14 cellular contexts compared by ENCODE assay signal in genomic region chr7:47225387-47226170, GRCh38.
DNase-seq lines count a peak whose midpoint lies in the region; ATAC-seq, FAIRE-seq and TF ChIP-seq lines count a peak whose summit lies in the region.
"Had no signal": no experiment of that assay in that cellular context is flagged by ENCODE, and none has a peak within 500 bp of the region (broad histone marks: within the 10 kb centered on the region; RNA-seq: fewer than 3 reads in every experiment).

No MANE protein-coding gene starts in this region.

- no peaks in the 10 kb centered on the region for H3K27me3 ChIP-seq in right lobe of liver
- H3K27me3 ChIP-seq in HepG2 (ENCODE audit: control insufficient read depth in 1 of 2, insufficient read depth in 2 of 2, low read length in 2 of 2), result peaks cover 2 to 9% of the 10 kb centered on the region in 2 experiments; a peak in 1 of 5 replicates
- no peaks in the 10 kb centered on the region for H3K27me3 ChIP-seq in adipocyte (replicated peaks; ENCODE audit: control insufficient read depth, insufficient read depth, low read length)

- H3K4me1 ChIP-seq in right lobe of liver (no peaks in the 10 kb centered on the region), HepG2 (ENCODE audit: insufficient read depth, low read length) (no peaks in the 10 kb centered on the region), adipocyte (ENCODE audit: control insufficient read depth, insufficient read depth, low read length) (peaks cover 8% of the 10 kb centered on the region)

- FAIRE-seq in HepG2 (lab: Jason Lieb, UNC), result no peak

- H3K9ac ChIP-seq in HepG2 (ENCODE audit: insufficient read depth, low read depth, low read length) (no peak overlapping the region), adipocyte (ENCODE audit: low read length) (no peak overlapping the region)

- TF ChIP-seq EP300 in HepG2 (IDR thresholded peaks at IDR 0.05; ENCODE audit: low read depth in 2 of 2, low read length in 2 of 2) (no peak), HepG2 (CRISPR knock-in tag; IDR thresholded peaks at IDR 0.05; ENCODE audit: borderline replicate concordance) (no peak)

- POLR2A ChIA-PET in HepG2 (lab: Yijun Ruan, JAX), result no interaction called here

- H3K4me2 ChIP-seq in HepG2 (ENCODE audit: low read depth, low read length), result no peak overlapping the region

- no peak for TF ChIP-seq RAD21 in HepG2 (CRISPR knock-in tag; IDR thresholded peaks at IDR 0.05)

- intact Hi-C loops in right lobe of liver (cut with DNase I) (no loop called here), HepG2 (cut with micrococcal nuclease; ENCODE audit: unreplicated experiment) (no loop called here), posterior cingulate gyrus (cut with DNase I) (no loop called here), posterior vena cava (cut with DNase I) (loop anchor here in 1 of 2 donors (5.0 kb wide), 1 partner anchor 1868 kb away; no protein-coding TSS in a partner anchor)

- no peak overlapping the region for H2AFZ ChIP-seq in HepG2 (ENCODE audit: low read length)

- CTCF ChIA-PET in HepG2 (lab: Yijun Ruan, JAX; ENCODE audit: low intra/inter-chr PET ratio, low total read pairs), result no interaction called here

- in situ Hi-C loops in HepG2 (cut with HindIII; ENCODE audit: extremely low pct_ligation_motif_present, low pct_unique_long_range_greater_than_20kb), result no loop called here

- H3K27ac ChIP-seq in right lobe of liver, result no peak overlapping the region
- no peak overlapping the region for H3K27ac ChIP-seq in HepG2 (ENCODE audit: extremely low read length, insufficient read depth, low read length)
- H3K27ac ChIP-seq: SK-N-MC had no signal

- H3K4me3 ChIP-seq in right lobe of liver (no peak overlapping the region), HepG2 (replicated peaks in 1 of 3; ENCODE audit: insufficient read depth in 1 of 3, low read depth in 2 of 3, low read length in 3 of 3) (no peak overlapping the region), adipocyte (ENCODE audit: low read length) (no peak overlapping the region)
- H3K4me3 ChIP-seq: SK-N-MC had no signal

- H3K9me3 ChIP-seq in right lobe of liver (no peaks in the 10 kb centered on the region), HepG2 (ENCODE audit: low read length) (no peaks in the 10 kb centered on the region), adipocyte (ENCODE audit: control insufficient read depth, low read length) (no peaks in the 10 kb centered on the region)

- no peaks in the 10 kb centered on the region for H3K79me2 ChIP-seq in HepG2 (ENCODE audit: insufficient read depth, low read length)

- no peaks in the 10 kb centered on the region for H3K36me3 ChIP-seq in right lobe of liver
- no peaks in the 10 kb centered on the region for H3K36me3 ChIP-seq in HepG2 (replicated peaks in 1 of 2; ENCODE audit: control insufficient read depth in 1 of 2, insufficient read depth in 2 of 2, low read length in 2 of 2)
- no peaks in the 10 kb centered on the region for H3K36me3 ChIP-seq in adipocyte (ENCODE audit: control insufficient read depth, insufficient read depth, low read length, severe bottlenecking)

- BruUV-seq in HepG2 (replicated peaks; lab: Mats Ljungman, UMichigan), result no TSS peak

- TF ChIP-seq POLR2A in right lobe of liver (IDR thresholded peaks at IDR 0.05) (no peak), HepG2 (IDR thresholded peaks at IDR 0.05; ENCODE audit: insufficient read depth in 1 of 2, low read depth in 2 of 2, low read length in 2 of 2) (no peak)

- 61% methylated on average over 3 of the region's 3 CpGs for WGBS in right lobe of liver (ENCODE audit: insufficient coverage, low coverage, low lambda C conversion rate, missing lambda C conversion rate)
- 19% methylated on average over 3 of the region's 3 CpGs for WGBS in HepG2 (ENCODE audit: low lambda C conversion rate)

- TF ChIP-seq CTCF in right lobe of liver (IDR thresholded peaks at IDR 0.05) (no peak), HepG2 (CRISPR knock-in tag; IDR thresholded peaks at IDR 0.05) (no peak)

- ATAC-seq in right lobe of liver (peak in 3 of 4 donors; percentile 20 to 45 (median 28)), HepG2 (no peak), HG03139 (IDR thresholded peaks at IDR 0.05; ENCODE audit: unreplicated experiment) (peak; percentile 43)
- ATAC-seq: right cardiac atrium had no signal

- DNase-seq in right lobe of liver (no peak), HepG2 (ENCODE audit: low spot score) (no peak), adipocyte (ENCODE audit: low read depth) (peak; percentile 28), NCI-H1092 treated with DMSO at 0.1 percent for 48 hours (lab: John Stamatoyannopoulos, UW) (no peak), posterior cingulate gyrus (no peak), posterior vena cava (ENCODE audit: low spot score) (no peak), NCI-H1436 treated with DMSO at 0.1 percent for 48 hours (lab: John Stamatoyannopoulos, UW) (no peak)
- DNase-seq: ACHN; activated CD4-positive, alpha-beta T cell treated with anti-CD3 and anti-CD28 coated beads, Interleukin-2, amount 10 ng/mL, durations not matched to agents 7 days and 5 days; activated naive CD4-positive, alpha-beta T cell treated with anti-CD3 and anti-CD28 coated beads for 36 hours; NCI-H526 treated with DMSO at 0.1 percent for 48 hours; right cardiac atrium had no signal

- H4K20me1 ChIP-seq in HepG2 (ENCODE audit: insufficient read depth, low read length), result no peaks in the 10 kb centered on the region

TF ChIP-seq in HepG2, 621 proteins besides CTCF, POLR2A, EP300 and RAD21:
- TF ChIP-seq SMAD1 (CRISPR knock-in tag; IDR thresholded peaks at IDR 0.05; ENCODE audit: borderline replicate concordance, low read depth) (no peak), AKNA (CRISPR knock-in tag; IDR thresholded peaks at IDR 0.05; ENCODE audit: borderline replicate concordance) (no peak), KAT8 (CRISPR knock-in tag; IDR thresholded peaks at IDR 0.05) (no peak), GTF3A (CRISPR knock-in tag; conservative IDR thresholded peaks at IDR 0.05) (no peak), ARNT2 (CRISPR knock-in tag; IDR thresholded peaks at IDR 0.05; ENCODE audit: low read depth) (no peak), PRPF4 (IDR thresholded peaks at IDR 0.05; ENCODE audit: low read depth, low read length, poor library complexity, severe bottlenecking) (no peak)
- TF ChIP-seq, protein P1, sequence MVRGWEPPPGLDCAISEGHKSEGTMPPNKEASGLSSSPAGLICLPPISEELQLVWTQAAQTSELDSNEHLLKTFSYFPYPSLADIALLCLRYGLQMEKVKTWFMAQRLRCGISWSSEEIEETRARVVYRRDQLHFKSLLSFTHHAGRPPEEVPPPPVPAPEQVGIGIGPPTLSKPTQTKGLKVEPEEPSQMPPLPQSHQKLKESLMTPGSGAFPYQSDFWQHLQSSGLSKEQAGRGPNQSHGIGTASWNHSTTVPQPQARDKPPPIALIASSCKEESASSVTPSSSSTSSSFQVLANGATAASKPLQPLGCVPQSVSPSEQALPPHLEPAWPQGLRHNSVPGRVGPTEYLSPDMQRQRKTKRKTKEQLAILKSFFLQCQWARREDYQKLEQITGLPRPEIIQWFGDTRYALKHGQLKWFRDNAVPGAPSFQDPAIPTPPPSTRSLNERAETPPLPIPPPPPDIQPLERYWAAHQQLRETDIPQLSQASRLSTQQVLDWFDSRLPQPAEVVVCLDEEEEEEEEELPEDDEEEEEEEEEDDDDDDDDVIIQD (CRISPR knock-in tag; IDR thresholded peaks at IDR 0.05; ENCODE audit: low read depth), result no peak
- TF ChIP-seq, protein P2, sequence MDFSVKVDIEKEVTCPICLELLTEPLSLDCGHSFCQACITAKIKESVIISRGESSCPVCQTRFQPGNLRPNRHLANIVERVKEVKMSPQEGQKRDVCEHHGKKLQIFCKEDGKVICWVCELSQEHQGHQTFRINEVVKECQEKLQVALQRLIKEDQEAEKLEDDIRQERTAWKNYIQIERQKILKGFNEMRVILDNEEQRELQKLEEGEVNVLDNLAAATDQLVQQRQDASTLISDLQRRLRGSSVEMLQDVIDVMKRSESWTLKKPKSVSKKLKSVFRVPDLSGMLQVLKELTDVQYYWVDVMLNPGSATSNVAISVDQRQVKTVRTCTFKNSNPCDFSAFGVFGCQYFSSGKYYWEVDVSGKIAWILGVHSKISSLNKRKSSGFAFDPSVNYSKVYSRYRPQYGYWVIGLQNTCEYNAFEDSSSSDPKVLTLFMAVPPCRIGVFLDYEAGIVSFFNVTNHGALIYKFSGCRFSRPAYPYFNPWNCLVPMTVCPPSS (IDR thresholded peaks at IDR 0.05), result no peak
